Comparison of ENCODE assay signal across 35 cellular contexts in the genomic region with DNA sequence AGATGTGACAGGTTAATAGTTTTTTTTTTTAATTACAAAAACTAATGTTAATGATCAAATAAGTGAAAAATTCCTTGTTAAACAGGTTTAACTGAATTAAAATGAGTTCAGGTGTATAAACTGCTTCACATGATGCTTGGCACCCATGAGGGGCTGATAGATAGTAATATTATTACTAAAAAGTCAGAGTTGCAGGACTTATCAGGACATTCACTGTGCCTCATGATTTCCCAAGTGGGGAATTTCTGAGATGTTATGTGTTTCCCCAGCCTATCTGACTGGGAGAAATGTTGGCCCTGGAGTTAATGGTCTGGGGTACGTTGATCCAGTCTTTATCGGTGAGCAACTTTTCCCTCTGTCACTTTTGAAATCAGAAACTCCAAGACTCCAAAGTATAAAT.
"Had no signal": no experiment of that assay in that cellular context is flagged by ENCODE, and none has a peak within 500 bp of the region (broad histone marks: within the 10 kb centered on the region; RNA-seq: fewer than 3 reads in every experiment).

No MANE protein-coding gene starts in this region.

- H3K4me1 ChIP-seq: ascending aorta had no signal

- DNase-seq: activated B cell treated with CpG ODN at 0.5 μM for 24 hours; activated CD4-positive, alpha-beta memory T cell treated with anti-CD3 and anti-CD28 coated beads for 36 hours; activated CD4-positive, alpha-beta T cell treated with anti-CD3 and anti-CD28 coated beads for 4 hours; activated CD4-positive, alpha-beta T cell treated with anti-CD3 and anti-CD28 coated beads, Interleukin-2, amount 10 ng/mL, durations not matched to agents 24 days and 14 days; activated CD4-positive, alpha-beta T cell treated with anti-CD3 and anti-CD28 coated beads, Interleukin-2, amount 50 U/mL, for 1 hour; activated CD4-positive, alpha-beta T cell treated with anti-CD3 and anti-CD28 coated beads, Interleukin-2, amount 50 U/mL, for 4 hours; activated CD4-positive, CD25-positive, alpha-beta regulatory T cell treated with anti-CD3 and anti-CD28 coated beads, Interleukin-2, amount 50 U/mL, for 72 hours; activated CD8-positive, alpha-beta memory T cell treated with anti-CD3 and anti-CD28 coated beads for 24 hours; activated CD8-positive, alpha-beta memory T cell treated with anti-CD3 and anti-CD28 coated beads, Interleukin-2, amount 10 ng/mL, durations not matched to agents 7 days and 5 days; activated CD8-positive, alpha-beta memory T cell treated with anti-CD3 and anti-CD28 coated beads, Interleukin-2, amount 50 U/mL, for 48 hours; activated CD8-positive, alpha-beta T cell treated with anti-CD3 and anti-CD28 coated beads, Interleukin-2, amount 10 ng/mL, durations not matched to agents 7 days and 5 days; activated effector memory CD4-positive, alpha-beta T cell treated with Interleukin-2 at 50 U/mL for 16 hours; activated gamma-delta T cell; activated naive CD4-positive, alpha-beta T cell treated with anti-CD3 and anti-CD28 coated beads, Interleukin-2, amount 10 ng/mL, durations not matched to agents 7 days and 5 days; activated naive CD4-positive, alpha-beta T cell treated with Interleukin-2 at 50 U/mL for 16 hours; activated naive CD8-positive, alpha-beta T cell treated with anti-CD3 and anti-CD28 coated beads, Interleukin-2, amount 10 ng/mL, durations not matched to agents 7 days and 5 days; activated naive CD8-positive, alpha-beta T cell treated with anti-CD3 and anti-CD28 coated beads, Interleukin-2, amount 50 U/mL, for 24 hours; activated T-cell treated with anti-CD3 and anti-CD28 coated beads, Interleukin-2, amount 50 U/mL, for 24 hours; activated T-cell treated with anti-CD3 and anti-CD28 coated beads, Interleukin-2, amount 50 U/mL, for 48 hours; amygdala; anterior cingulate cortex; caudate nucleus; cerebellar nuclear complex; T-helper 2 cell; T-helper 9 cell had no signal

- H3K4me1 Mint-ChIP-seq: activated CD4-positive, alpha-beta T cell treated with anti-CD3 and anti-CD28 coated beads, Interleukin-2, amount 10 ng/mL, durations not matched to agents 24 days and 14 days; activated CD8-positive, alpha-beta memory T cell treated with anti-CD3 and anti-CD28 coated beads, Interleukin-2, amount 10 ng/mL, durations not matched to agents 7 days and 5 days; activated naive CD4-positive, alpha-beta T cell treated with anti-CD3 and anti-CD28 coated beads, Interleukin-2, amount 10 ng/mL, durations not matched to agents 7 days and 5 days; activated naive CD4-positive, alpha-beta T cell treated with anti-CD3 and anti-CD28 coated beads, Interleukin-2, amount 50 U/mL, for 24 hours; activated naive CD8-positive, alpha-beta T cell treated with anti-CD3 and anti-CD28 coated beads, Interleukin-2, amount 10 ng/mL, durations not matched to agents 7 days and 5 days; activated naive CD8-positive, alpha-beta T cell treated with anti-CD3 and anti-CD28 coated beads, Interleukin-2, amount 50 U/mL, for 24 hours; brain had no signal

- H3K36me3 Mint-ChIP-seq: activated CD4-positive, alpha-beta memory T cell treated with anti-CD3 and anti-CD28 coated beads for 36 hours; activated naive CD4-positive, alpha-beta T cell treated with anti-CD3 and anti-CD28 coated beads, Interleukin-2, amount 10 ng/mL, durations not matched to agents 7 days and 5 days; activated naive CD4-positive, alpha-beta T cell treated with anti-CD3 and anti-CD28 coated beads, Interleukin-2, amount 50 U/mL, for 24 hours; activated naive CD8-positive, alpha-beta T cell; activated naive CD8-positive, alpha-beta T cell treated with anti-CD3 and anti-CD28 coated beads, Interleukin-2, amount 10 ng/mL, durations not matched to agents 7 days and 5 days; brain had no signal

- H3K4me3 ChIP-seq: ascending aorta, cardiac muscle cell had no signal

- ATAC-seq: activated CD8-positive, alpha-beta memory T cell treated with anti-CD3 and anti-CD28 coated beads, Interleukin-2, amount 10 ng/mL, durations not matched to agents 7 days and 5 days; activated CD8-positive, alpha-beta T cell treated with anti-CD3 and anti-CD28 coated beads, Interleukin-2, amount 10 ng/mL, durations not matched to agents 7 days and 5 days; activated naive CD8-positive, alpha-beta T cell treated with anti-CD3 and anti-CD28 coated beads, Interleukin-2, amount 50 U/mL, for 24 hours had no signal

- H3K9me3 Mint-ChIP-seq: activated B cell treated with CpG ODN at 0.5 μM for 24 hours; activated CD4-positive, alpha-beta memory T cell treated with anti-CD3 and anti-CD28 coated beads for 36 hours; activated CD4-positive, alpha-beta T cell treated with anti-CD3 and anti-CD28 coated beads, Interleukin-2, amount 10 ng/mL, durations not matched to agents 24 days and 14 days; activated naive CD4-positive, alpha-beta T cell treated with anti-CD3 and anti-CD28 coated beads, Interleukin-2, amount 10 ng/mL, durations not matched to agents 7 days and 5 days; activated naive CD4-positive, alpha-beta T cell treated with anti-CD3 and anti-CD28 coated beads, Interleukin-2, amount 50 U/mL, for 24 hours; activated naive CD8-positive, alpha-beta T cell treated with anti-CD3 and anti-CD28 coated beads, Interleukin-2, amount 10 ng/mL, durations not matched to agents 7 days and 5 days; activated naive CD8-positive, alpha-beta T cell treated with anti-CD3 and anti-CD28 coated beads, Interleukin-2, amount 50 U/mL, for 24 hours; activated T-cell treated with anti-CD3 and anti-CD28 coated beads, Interleukin-2, amount 50 U/mL, for 24 hours; activated T-helper 2 cell treated with anti-CD3 and anti-CD28 coated beads, Interferon-gamma antibody, Interleukin-2, Interleukin-4, amounts not matched to agents 10 μg/mL and 5 μg/mL and 100 μg/mL, durations not matched to agents 14 hours and 24 hours and 36 hours; central memory CD8-positive, alpha-beta T cell; T-helper 1 cell treated with Interleukin-12 subunit alpha and Interleukin-12 subunit beta and Interleukin-4 antibody, amounts not matched to agents 30 μg/mL and 1 μg/mL, for 36 hours; T-helper 2 cell treated with Interferon-gamma antibody and Interleukin-4, amounts not matched to agents 5 μg/mL and 100 μg/mL, for 36 hours had no signal

- H3K36me3 ChIP-seq: ascending aorta, cardiac muscle cell had no signal

- H3K27ac ChIP-seq: ascending aorta, cardiac muscle cell, VCaP had no signal

- H3K27ac Mint-ChIP-seq: activated B cell treated with CpG ODN at 0.5 μM for 24 hours; activated CD4-positive, alpha-beta memory T cell treated with anti-CD3 and anti-CD28 coated beads for 36 hours; activated CD4-positive, alpha-beta T cell treated with anti-CD3 and anti-CD28 coated beads, Interleukin-2, amount 10 ng/mL, durations not matched to agents 24 days and 14 days; activated CD8-positive, alpha-beta memory T cell treated with anti-CD3 and anti-CD28 coated beads, Interleukin-2, amount 10 ng/mL, durations not matched to agents 7 days and 5 days; activated CD8-positive, alpha-beta T cell treated with anti-CD3 and anti-CD28 coated beads, Interleukin-2, amount 10 ng/mL, durations not matched to agents 7 days and 5 days; activated naive CD4-positive, alpha-beta T cell treated with anti-CD3 and anti-CD28 coated beads, Interleukin-2, amount 10 ng/mL, durations not matched to agents 7 days and 5 days; activated naive CD4-positive, alpha-beta T cell treated with anti-CD3 and anti-CD28 coated beads, Interleukin-2, amount 50 U/mL, for 24 hours; activated naive CD8-positive, alpha-beta T cell; activated naive CD8-positive, alpha-beta T cell treated with anti-CD3 and anti-CD28 coated beads, Interleukin-2, amount 10 ng/mL, durations not matched to agents 7 days and 5 days; activated naive CD8-positive, alpha-beta T cell treated with anti-CD3 and anti-CD28 coated beads, Interleukin-2, amount 50 U/mL, for 24 hours; activated T-cell treated with anti-CD3 and anti-CD28 coated beads, Interleukin-2, amount 50 U/mL, for 24 hours; activated T-helper 2 cell treated with anti-CD3 and anti-CD28 coated beads, Interferon-gamma antibody, Interleukin-2, Interleukin-4, amounts not matched to agents 10 μg/mL and 5 μg/mL and 100 μg/mL, durations not matched to agents 14 hours and 24 hours and 36 hours; brain; T-helper 1 cell treated with Interleukin-12 subunit alpha and Interleukin-12 subunit beta and Interleukin-4 antibody, amounts not matched to agents 30 μg/mL and 1 μg/mL, for 36 hours; T-helper 2 cell treated with Interferon-gamma antibody and Interleukin-4, amounts not matched to agents 5 μg/mL and 100 μg/mL, for 36 hours had no signal

- H3K27me3 Mint-ChIP-seq: activated B cell treated with CpG ODN at 0.5 μM for 24 hours; activated CD4-positive, alpha-beta memory T cell treated with anti-CD3 and anti-CD28 coated beads for 36 hours; activated CD4-positive, alpha-beta T cell treated with anti-CD3 and anti-CD28 coated beads, Interleukin-2, amount 10 ng/mL, durations not matched to agents 24 days and 14 days; activated CD8-positive, alpha-beta memory T cell treated with anti-CD3 and anti-CD28 coated beads, Interleukin-2, amount 10 ng/mL, durations not matched to agents 7 days and 5 days; activated naive CD4-positive, alpha-beta T cell treated with anti-CD3 and anti-CD28 coated beads, Interleukin-2, amount 10 ng/mL, durations not matched to agents 7 days and 5 days; activated naive CD8-positive, alpha-beta T cell treated with anti-CD3 and anti-CD28 coated beads, Interleukin-2, amount 10 ng/mL, durations not matched to agents 7 days and 5 days; activated naive CD8-positive, alpha-beta T cell treated with anti-CD3 and anti-CD28 coated beads, Interleukin-2, amount 50 U/mL, for 24 hours; activated T-cell treated with anti-CD3 and anti-CD28 coated beads, Interleukin-2, amount 50 U/mL, for 24 hours; central memory CD8-positive, alpha-beta T cell had no signal

- H3K9me3 ChIP-seq: ascending aorta had no signal

- H3K4me3 Mint-ChIP-seq: activated B cell treated with CpG ODN at 0.5 μM for 24 hours; activated CD4-positive, alpha-beta memory T cell treated with anti-CD3 and anti-CD28 coated beads for 36 hours; activated CD4-positive, alpha-beta T cell treated with anti-CD3 and anti-CD28 coated beads, Interleukin-2, amount 10 ng/mL, durations not matched to agents 24 days and 14 days; activated CD8-positive, alpha-beta memory T cell treated with anti-CD3 and anti-CD28 coated beads, Interleukin-2, amount 10 ng/mL, durations not matched to agents 7 days and 5 days; activated CD8-positive, alpha-beta T cell treated with anti-CD3 and anti-CD28 coated beads, Interleukin-2, amount 10 ng/mL, durations not matched to agents 7 days and 5 days; activated naive CD4-positive, alpha-beta T cell treated with anti-CD3 and anti-CD28 coated beads, Interleukin-2, amount 10 ng/mL, durations not matched to agents 7 days and 5 days; activated naive CD4-positive, alpha-beta T cell treated with anti-CD3 and anti-CD28 coated beads, Interleukin-2, amount 50 U/mL, for 24 hours; activated naive CD8-positive, alpha-beta T cell; activated naive CD8-positive, alpha-beta T cell treated with anti-CD3 and anti-CD28 coated beads, Interleukin-2, amount 10 ng/mL, durations not matched to agents 7 days and 5 days; activated naive CD8-positive, alpha-beta T cell treated with anti-CD3 and anti-CD28 coated beads, Interleukin-2, amount 50 U/mL, for 24 hours; activated T-cell treated with anti-CD3 and anti-CD28 coated beads, Interleukin-2, amount 50 U/mL, for 24 hours; brain; central memory CD8-positive, alpha-beta T cell; T-helper 1 cell treated with Interleukin-12 subunit alpha and Interleukin-12 subunit beta and Interleukin-4 antibody, amounts not matched to agents 30 μg/mL and 1 μg/mL, for 36 hours; T-helper 2 cell treated with Interferon-gamma antibody and Interleukin-4, amounts not matched to agents 5 μg/mL and 100 μg/mL, for 36 hours had no signal
